Comparison of ENCODE assay signal across 8 cellular contexts in genomic region chr10:120948889-120949382, GRCh38.
DNase-seq lines count a peak whose midpoint lies in the region; ATAC-seq and TF ChIP-seq lines count a peak whose summit lies in the region.

No MANE protein-coding gene starts in this region.

- no peak overlapping the region for H3K27ac ChIP-seq in duodenal mucosa (ENCODE audit: low read depth, low read length)

- no peak overlapping the region for H3K9ac ChIP-seq in duodenal mucosa (ENCODE audit: low read depth in 1 of 2, low read length in 2 of 2)

- ATAC-seq in GM19452 (IDR thresholded peaks at IDR 0.05; ENCODE audit: unreplicated experiment): peak; percentile 93

- H3K4me1 ChIP-seq in duodenal mucosa (ENCODE audit: control insufficient read depth in 1 of 2, insufficient read depth in 2 of 2, low read length in 2 of 2): peaks cover 4 to 6% of the 10 kb centered on the region in 2 donors

- peak; percentile 57 for DNase-seq in AG10803 (ENCODE audit: low read depth)
- DNase-seq in HT1080 (ENCODE audit: low read depth): peak; percentile 56
- DNase-seq in activated CD4-positive, alpha-beta T cell treated with anti-CD3 and anti-CD28 coated beads, Interleukin-2, amount 50 U/mL, for 4 hours: peak; percentile 8 to 23
- DNase-seq in medulla oblongata (ENCODE audit: extremely low spot score): peak; percentile 82
- peak; percentile 37 for DNase-seq in stimulated activated CD8-positive, alpha-beta memory T cell treated with anti-CD3 and anti-CD28 coated beads, Interleukin-12 subunit alpha, Interleukin-12 subunit beta, amount 100 ng/mL, for 1 hour (ENCODE audit: low read depth)
- no peak for DNase-seq in NCI-H187 (lab: John Stamatoyannopoulos, UW)

- peak overlapping the region; percentile 47 for H3K4me3 ChIP-seq in AG10803 (ENCODE audit: low read length)
- peak overlapping the region; percentile 48 to 65 for H3K4me3 ChIP-seq in duodenal mucosa (ENCODE audit: low read depth in 1 of 2, low read length in 2 of 2)

- H3K9me3 ChIP-seq in duodenal mucosa (ENCODE audit: control insufficient read depth in 1 of 2, low read length in 2 of 2): peaks cover 0 to 8% of the 10 kb centered on the region in 2 donors

- H3K27me3 ChIP-seq in duodenal mucosa (ENCODE audit: control insufficient read depth in 1 of 2, insufficient read depth in 2 of 2, low read length in 2 of 2): peaks cover 0 to 15% of the 10 kb centered on the region in 2 donors

- H3K36me3 ChIP-seq in duodenal mucosa (ENCODE audit: control insufficient read depth in 1 of 2, insufficient read depth in 2 of 2, low read length in 2 of 2): no peaks in the 10 kb centered on the region

- peak; percentile 59 for TF ChIP-seq CTCF in AG10803 (conservative IDR thresholded peaks at IDR 0.05; ENCODE audit: low read length)

Comparison
In these comparisons a context has a peak if more than half of its experiments do, and no peak if none do; other contexts are left out.
1. DNase-seq: peak in AG10803 (single experiment), HT1080 (single experiment), activated CD4-positive, alpha-beta T cell treated with anti-CD3 and anti-CD28 coated beads, Interleukin-2, amount 50 U/mL, for 4 hours (2 of 2), medulla oblongata (single experiment) and stimulated activated CD8-positive, alpha-beta memory T cell treated with anti-CD3 and anti-CD28 coated beads, Interleukin-12 subunit alpha, Interleukin-12 subunit beta, amount 100 ng/mL, for 1 hour (single experiment); none in NCI-H187 (0 of 2).